Comparison of ENCODE assay signal across 11 cellular contexts in genomic region chr9:136965771-136966484, GRCh38. TPM values are rescaled to one million over a fixed set of nuclear protein-coding genes. Genes with fewer than 3 reads are reported as not detected.
A peak's percentile ranks its signal among the peaks of the same experiment; 100 is the strongest.
DNase-seq lines count a peak whose midpoint lies in the region; TF ChIP-seq lines count a peak whose summit lies in the region.
"Had no signal": no experiment of that assay in that cellular context is flagged by ENCODE, and none has a peak within 500 bp of the region (broad histone marks: within the 10 kb centered on the region; RNA-seq: fewer than 3 reads in every experiment).

No MANE protein-coding gene starts in this region.

- peaks cover 5% of the 10 kb centered on the region for H3K27me3 Mint-ChIP-seq in activated T-helper 1 cell treated with anti-CD3 and anti-CD28 coated beads, Interleukin-12 subunit alpha, Interleukin-12 subunit beta, Interleukin-2, Interleukin-4 antibody, amounts not matched to agents 30 ng/mL and 10 ng/mL and 1 ng/mL, durations not matched to agents 14 hours and 24 hours and 36 hours (ENCODE audit: insufficient read depth)

- no peaks in the 10 kb centered on the region for H3K36me3 Mint-ChIP-seq in activated T-helper 1 cell treated with anti-CD3 and anti-CD28 coated beads, Interleukin-12 subunit alpha, Interleukin-12 subunit beta, Interleukin-2, Interleukin-4 antibody, amounts not matched to agents 30 ng/mL and 10 ng/mL and 1 ng/mL, durations not matched to agents 14 hours and 24 hours and 36 hours (ENCODE audit: low read depth)

- H3K27ac Mint-ChIP-seq in activated T-helper 1 cell treated with anti-CD3 and anti-CD28 coated beads, Interleukin-12 subunit alpha, Interleukin-12 subunit beta, Interleukin-2, Interleukin-4 antibody, amounts not matched to agents 30 ng/mL and 10 ng/mL and 1 ng/mL, durations not matched to agents 14 hours and 24 hours and 36 hours = peak overlapping the region; percentile 69

- H3K4me3 ChIP-seq in iPS-20b (ENCODE audit: low read length) = peak overlapping the region; percentile 8; the same call in 1 of the 2 replicates
- H3K4me3 ChIP-seq in testis = no peak overlapping the region
- H3K4me3 ChIP-seq: left lung had no signal

- H3K9me3 Mint-ChIP-seq in activated T-helper 1 cell treated with anti-CD3 and anti-CD28 coated beads, Interleukin-12 subunit alpha, Interleukin-12 subunit beta, Interleukin-2, Interleukin-4 antibody, amounts not matched to agents 30 ng/mL and 10 ng/mL and 1 ng/mL, durations not matched to agents 14 hours and 24 hours and 36 hours = no peaks in the 10 kb centered on the region

- TF ChIP-seq CTCF in testis (IDR thresholded peaks at IDR 0.05) = no peak

- DNase-seq in activated naive CD4-positive, alpha-beta T cell treated with Interleukin-2 at 50 U/mL for 16 hours = peak; percentile 34
- no peak for DNase-seq in activated naive CD4-positive, alpha-beta T cell treated with anti-CD3 and anti-CD28 coated beads, Interleukin-2, amount 50 U/mL, for 16 hours
- DNase-seq in activated T-helper 1 cell treated with anti-CD3 and anti-CD28 coated beads, Interleukin-12 subunit alpha, Interleukin-12 subunit beta, Interleukin-2, Interleukin-4 antibody, amounts not matched to agents 30 ng/mL and 10 ng/mL and 1 ng/mL, durations not matched to agents 14 hours and 24 hours and 36 hours (ENCODE audit: low spot score) = no peak
- DNase-seq in testis (peak; percentile 68), LoVo (ENCODE audit: low spot score) (no peak), NCI-H510A (lab: John Stamatoyannopoulos, UW) (no peak), NCI-H446 treated with DMSO at 0.1 percent for 48 hours (lab: John Stamatoyannopoulos, UW) (no peak)
- DNase-seq: left lung; NCI-H2171 treated with DMSO at 0.1 percent for 48 hours; stimulated activated CD4-positive, alpha-beta T cell treated with anti-CD3 and anti-CD28 coated beads, Interleukin-2, amount 100 ng/mL, for 24 hours had no signal

- H3K4me1 Mint-ChIP-seq in activated T-helper 1 cell treated with anti-CD3 and anti-CD28 coated beads, Interleukin-12 subunit alpha, Interleukin-12 subunit beta, Interleukin-2, Interleukin-4 antibody, amounts not matched to agents 30 ng/mL and 10 ng/mL and 1 ng/mL, durations not matched to agents 14 hours and 24 hours and 36 hours (ENCODE audit: low read depth) = peaks cover 15% of the 10 kb centered on the region

- H3K9me3 ChIP-seq in iPS-20b (ENCODE audit: insufficient read depth, low read depth, low read length) (no peaks in the 10 kb centered on the region), testis (no peaks in the 10 kb centered on the region)
- H3K9me3 ChIP-seq: left lung had no signal

- H3K27ac ChIP-seq in iPS-20b (ENCODE audit: low read length) (no peak overlapping the region), testis (peak overlapping the region in 1 of 2 donors; percentile 59)
- H3K27ac ChIP-seq: left lung had no signal

- no peak for TF ChIP-seq POLR2A in testis (IDR thresholded peaks at IDR 0.05)

- intact Hi-C loops in activated T-helper 1 cell treated with anti-CD3 and anti-CD28 coated beads, Interleukin-12 subunit alpha, Interleukin-12 subunit beta, Interleukin-2, Interleukin-4 antibody, amounts not matched to agents 30 ng/mL and 10 ng/mL and 1 ng/mL, durations not matched to agents 14 hours and 24 hours and 36 hours (cut with micrococcal nuclease) = no loop called here
- intact Hi-C loops in testis (cut with DNase I; ENCODE audit: low total_unique reads) = no loop called here

- H3K27me3 ChIP-seq in iPS-20b (ENCODE audit: insufficient read depth, low read length) = no peaks in the 10 kb centered on the region
- H3K27me3 ChIP-seq in testis = no peaks in the 10 kb centered on the region

- 29 to 42% methylated on average over 19 to 23 of the region's 23 CpGs for WGBS in testis, 2 donors

- peak overlapping the region; percentile 45; the same call in 1 of the 2 replicates for H3K9ac ChIP-seq in iPS-20b (ENCODE audit: low read depth, low read length)

- H3K4me1 ChIP-seq in iPS-20b (ENCODE audit: insufficient read depth, low read length) = no peaks in the 10 kb centered on the region
- H3K4me1 ChIP-seq in testis = peaks cover 80% of the 10 kb centered on the region

- peak overlapping the region; percentile 48 for H3K4me3 Mint-ChIP-seq in activated T-helper 1 cell treated with anti-CD3 and anti-CD28 coated beads, Interleukin-12 subunit alpha, Interleukin-12 subunit beta, Interleukin-2, Interleukin-4 antibody, amounts not matched to agents 30 ng/mL and 10 ng/mL and 1 ng/mL, durations not matched to agents 14 hours and 24 hours and 36 hours

- H3K36me3 ChIP-seq in iPS-20b (ENCODE audit: insufficient read depth, low read depth, low read length) = no peaks in the 10 kb centered on the region
- no peaks in the 10 kb centered on the region for H3K36me3 ChIP-seq in testis (ENCODE audit: low read depth, missing control alignments)
- H3K36me3 ChIP-seq: left lung had no signal

RNA-seq across cellular contexts. Expression of gene PTGDS, which starts 11.4 kb away (rescaled TPM):
- total RNA-seq in activated T-helper 1 cell treated with anti-CD3 and anti-CD28 coated beads, Interleukin-12 subunit alpha, Interleukin-12 subunit beta, Interleukin-2, Interleukin-4 antibody, amounts not matched to agents 30 ng/mL and 10 ng/mL and 1 ng/mL, durations not matched to agents 14 hours and 24 hours and 36 hours = 0.36 TPM in 1 of 2 replicates, not detected in the other
- 1,000 to 10,000 TPM; 5,554 to 5,948 TPM for total RNA-seq in testis
- 4,976 TPM for polyA plus RNA-seq in testis (ENCODE audit: insufficient read depth, low read depth, low replicate concordance)

RNA-seq across cellular contexts. Expression of gene LCN12, which starts 13.9 kb away (rescaled TPM):
- total RNA-seq in activated T-helper 1 cell treated with anti-CD3 and anti-CD28 coated beads, Interleukin-12 subunit alpha, Interleukin-12 subunit beta, Interleukin-2, Interleukin-4 antibody, amounts not matched to agents 30 ng/mL and 10 ng/mL and 1 ng/mL, durations not matched to agents 14 hours and 24 hours and 36 hours = 1.8 and 1.9 TPM in 2 replicates
- total RNA-seq in testis = 10 to 100 TPM; 11.5 to 27.8 TPM
- polyA plus RNA-seq in testis (ENCODE audit: insufficient read depth, low read depth, low replicate concordance) = 27.1 TPM

RNA-seq across cellular contexts. Expression of gene LCNL1, which starts 16.9 kb away (rescaled TPM):
- not detected in 2 replicates for total RNA-seq in activated T-helper 1 cell treated with anti-CD3 and anti-CD28 coated beads, Interleukin-12 subunit alpha, Interleukin-12 subunit beta, Interleukin-2, Interleukin-4 antibody, amounts not matched to agents 30 ng/mL and 10 ng/mL and 1 ng/mL, durations not matched to agents 14 hours and 24 hours and 36 hours
- total RNA-seq in testis = 100 to 1,000 TPM in 1 of 2 donors, 10 to 100 TPM in 1; 59.3 to 131 TPM
- polyA plus RNA-seq in testis (ENCODE audit: insufficient read depth, low read depth, low replicate concordance) = 17.5 TPM

RNA-seq across cellular contexts. Expression of gene C8G, which starts 20.9 kb away (rescaled TPM):
- 0.56 and 1.5 TPM in 2 replicates for total RNA-seq in activated T-helper 1 cell treated with anti-CD3 and anti-CD28 coated beads, Interleukin-12 subunit alpha, Interleukin-12 subunit beta, Interleukin-2, Interleukin-4 antibody, amounts not matched to agents 30 ng/mL and 10 ng/mL and 1 ng/mL, durations not matched to agents 14 hours and 24 hours and 36 hours
- total RNA-seq in testis = 1 to 10 TPM; 4.6 to 4.9 TPM
- polyA plus RNA-seq in testis (ENCODE audit: insufficient read depth, low read depth, low replicate concordance) = 4.6 TPM

RNA-seq across cellular contexts. Expression of gene FBXW5, which starts 21.4 kb away (rescaled TPM):
- total RNA-seq in activated T-helper 1 cell treated with anti-CD3 and anti-CD28 coated beads, Interleukin-12 subunit alpha, Interleukin-12 subunit beta, Interleukin-2, Interleukin-4 antibody, amounts not matched to agents 30 ng/mL and 10 ng/mL and 1 ng/mL, durations not matched to agents 14 hours and 24 hours and 36 hours = 92.5 and 96.2 TPM in 2 replicates
- total RNA-seq in testis = 100 to 1,000 TPM; 509 to 749 TPM
- 452 TPM for polyA plus RNA-seq in testis (ENCODE audit: insufficient read depth, low read depth, low replicate concordance)

Comparison
In these comparisons a context has a peak if more than half of its experiments do, and no peak if none do; other contexts are left out.
1. DNase-seq: peak in activated naive CD4-positive, alpha-beta T cell treated with Interleukin-2 at 50 U/mL for 16 hours (single experiment) and testis (single experiment); none in activated naive CD4-positive, alpha-beta T cell treated with anti-CD3 and anti-CD28 coated beads, Interleukin-2, amount 50 U/mL, for 16 hours (single experiment), activated T-helper 1 cell treated with anti-CD3 and anti-CD28 coated beads, Interleukin-12 subunit alpha, Interleukin-12 subunit beta, Interleukin-2, Interleukin-4 antibody, amounts not matched to agents 30 ng/mL and 10 ng/mL and 1 ng/mL, durations not matched to agents 14 hours and 24 hours and 36 hours (single experiment), LoVo (single experiment), NCI-H510A (single experiment) and NCI-H446 treated with DMSO at 0.1 percent for 48 hours (single experiment).
2. RNA of gene PTGDS, which starts 11.4 kb away (total RNA-seq): 5,554 to 5,948 TPM in testis; 0.36 TPM in activated T-helper 1 cell treated with anti-CD3 and anti-CD28 coated beads, Interleukin-12 subunit alpha, Interleukin-12 subunit beta, Interleukin-2, Interleukin-4 antibody, amounts not matched to agents 30 ng/mL and 10 ng/mL and 1 ng/mL, durations not matched to agents 14 hours and 24 hours and 36 hours; every median in the first group is over 1,000 times any median in the second.
3. RNA of gene LCNL1, which starts 16.9 kb away (total RNA-seq): 59.3 to 131 TPM in testis; not detected in activated T-helper 1 cell treated with anti-CD3 and anti-CD28 coated beads, Interleukin-12 subunit alpha, Interleukin-12 subunit beta, Interleukin-2, Interleukin-4 antibody, amounts not matched to agents 30 ng/mL and 10 ng/mL and 1 ng/mL, durations not matched to agents 14 hours and 24 hours and 36 hours; every median in the first group is over 10 times any median in the second.